In genomic region chr11:65013130-65013691, GRCh38 we compare ENCODE assay signal across 8 cellular contexts. TPM values are rescaled to one million over a fixed set of nuclear protein-coding genes. Genes with fewer than 3 reads are reported as not detected.
DNase-seq lines count a peak whose midpoint lies in the region; ATAC-seq and TF ChIP-seq lines count a peak whose summit lies in the region.

No MANE protein-coding gene starts in this region.

- CTCF ChIA-PET in AG04450 (lab: Charles Lee), result interaction anchor here (0.6 to 3.3 kb wide), 14 partner anchors 10 to 166 kb away, joined by 3 to 23 read pairs (median 4); partner anchors contain the start of genes BATF2, SNX15 and TM7SF2

- peaks cover 6% of the 10 kb centered on the region for H3F3A ChIP-seq in Loucy (ENCODE audit: low read depth)

- H3K36me3 ChIP-seq in Loucy (ENCODE audit: insufficient read depth, low read length) (no peaks in the 10 kb centered on the region), right lobe of liver (no peaks in the 10 kb centered on the region)

- no peaks in the 10 kb centered on the region for H3K9me2 ChIP-seq in Loucy (replicated peaks; ENCODE audit: low read depth, low read length)

- peak overlapping the region; percentile 85 for H3K4me2 ChIP-seq in Loucy (ENCODE audit: low read depth, low read length, poor library complexity, severe bottlenecking)

- intact Hi-C loops in right lobe of liver (cut with DNase I), result no loop called here

- no peaks in the 10 kb centered on the region for H3K27me3 ChIP-seq in AG04450 (ENCODE audit: control insufficient read depth, insufficient read depth, low read length)
- no peaks in the 10 kb centered on the region for H3K27me3 ChIP-seq in Loucy (ENCODE audit: insufficient read depth, low read length, poor library complexity, severe bottlenecking)
- H3K27me3 ChIP-seq in right lobe of liver, result no peaks in the 10 kb centered on the region

- H3K4me3 ChIP-seq in AG04450 (ENCODE audit: low read depth, low read length), result peak overlapping the region; percentile 86
- peak overlapping the region; percentile 89 for H3K4me3 ChIP-seq in Loucy (ENCODE audit: low read length, poor library complexity, severe bottlenecking)
- H3K4me3 ChIP-seq in coronary artery, result peak overlapping the region; percentile 84
- peak overlapping the region; percentile 76 to 90 (median 81) for H3K4me3 ChIP-seq in right lobe of liver

- H3K27ac ChIP-seq in AG04450 (ENCODE audit: low read depth, low read length) (peak overlapping the region; percentile 99), coronary artery (peak overlapping the region; percentile 96 to 98), right lobe of liver (peak overlapping the region; percentile 92 to 94 (median 94))

- peaks cover 23% of the 10 kb centered on the region for H3K4me1 ChIP-seq in Loucy (ENCODE audit: insufficient read depth, low read length, poor library complexity, severe bottlenecking)
- H3K4me1 ChIP-seq in right lobe of liver, result peaks cover 0 to 6% (median 0%) of the 10 kb centered on the region in 4 donors

- H4K20me1 ChIP-seq in Loucy (ENCODE audit: insufficient read depth, low read length, poor library complexity, severe bottlenecking), result peaks cover 8% of the 10 kb centered on the region

- H3K9me3 ChIP-seq in AG04450 (ENCODE audit: control insufficient read depth, insufficient read depth, low read length) (no peaks in the 10 kb centered on the region; the same call in 1 of the 2 replicates), Loucy (ENCODE audit: insufficient read depth, low read depth, low read length) (no peaks in the 10 kb centered on the region), right lobe of liver (no peaks in the 10 kb centered on the region)

- H2AFZ ChIP-seq in Loucy (ENCODE audit: low read length), result peak overlapping the region; percentile 93

- DNase-seq in AG04450 (ENCODE audit: low read depth, low spot score) (peak; percentile 61), coronary artery (ENCODE audit: low spot score) (peak; percentile 95), right lobe of liver (peak; percentile 89 to 91 (median 91)), occipital lobe (lab: John Stamatoyannopoulos, UW) (no peak)
- peak; percentile 85 for DNase-seq in activated CD4-positive, alpha-beta T cell treated with anti-CD3 and anti-CD28 coated beads for 1 hour
- peak; percentile 84 to 92 (median 85) for DNase-seq in stimulated activated CD4-positive, alpha-beta T cell treated with anti-CD3 and anti-CD28 coated beads, TNF-alpha, amount 100 ng/mL, for 24 hours (ENCODE audit: low read depth in 3 of 3)

- WGBS in right lobe of liver (ENCODE audit: insufficient coverage, low coverage, low lambda C conversion rate, missing lambda C conversion rate), result 12% methylated on average over 5 of the region's 14 CpGs

- TF ChIP-seq CTCF in AG04450 (IDR thresholded peaks at IDR 0.05; ENCODE audit: low read depth, low read length) (peak; percentile 78), Loucy (conservative IDR thresholded peaks at IDR 0.05; ENCODE audit: low read length) (peak; percentile 79; the same call in 1 of the 2 replicates), coronary artery (IDR thresholded peaks at IDR 0.05) (peak; percentile 81), right lobe of liver (IDR thresholded peaks at IDR 0.05) (peak in 3 of 4 donors; percentile 78 to 87 (median 81))

- ATAC-seq in GM18870 (IDR thresholded peaks at IDR 0.05; ENCODE audit: unreplicated experiment) (peak; percentile 67), right lobe of liver (peak; percentile 91 to 94 (median 94))

- POLR2A ChIA-PET in AG04450 (lab: Yijun Ruan, JAX), result interaction anchor here (0.6 to 0.9 kb wide), 3 partner anchors 28 to 379 kb away, joined by 3 read pairs; partner anchors contain the start of gene SAC3D1

- peak overlapping the region; percentile 91 for H3K9ac ChIP-seq in Loucy (ENCODE audit: low read depth, low read length, poor library complexity, severe bottlenecking)

- TF ChIP-seq POLR2A in right lobe of liver (IDR thresholded peaks at IDR 0.05), result no peak

- H3K79me2 ChIP-seq in Loucy (ENCODE audit: insufficient read depth, low read length), result peaks cover 32% of the 10 kb centered on the region

RNA-seq across cellular contexts. Expression of gene ARL2, which starts 0.7 kb away (rescaled TPM):
- 60.7 and 76.5 TPM in 2 replicates for polyA plus RNA-seq in AG04450 (2011; rRNA removed)
- polyA minus RNA-seq in AG04450 (2011; rRNA and poly(A)+ RNA removed), result 23.3 and 24.2 TPM in 2 replicates
- 10 to 100 TPM in 3 of 6 experiments, 1 to 10 TPM in 3; 7.3 to 26.2 (median 10.0) TPM for total RNA-seq in right lobe of liver
- total RNA-seq in occipital lobe, result 31.2 TPM

RNA-seq across cellular contexts. Expression of gene SNX15, which starts 14.0 kb away (rescaled TPM):
- 8.0 and 10.5 TPM in 2 replicates for polyA plus RNA-seq in AG04450 (2011; rRNA removed)
- 1.3 and 3.6 TPM in 2 replicates for polyA minus RNA-seq in AG04450 (2011; rRNA and poly(A)+ RNA removed)
- 10 to 100 TPM in 1 of 6 experiments, 1 to 10 TPM in 5; 6.4 to 10.3 (median 8.7) TPM for total RNA-seq in right lobe of liver
- total RNA-seq in occipital lobe, result 19.0 TPM

RNA-seq across cellular contexts. Expression of gene BATF2, which starts 16.4 kb away (rescaled TPM):
- polyA plus RNA-seq in AG04450 (2011; rRNA removed), result 1.5 and 2.1 TPM in 2 replicates
- 1.4 and 2.1 TPM in 2 replicates for polyA minus RNA-seq in AG04450 (2011; rRNA and poly(A)+ RNA removed)
- total RNA-seq in right lobe of liver (1 to 10 TPM; 1.9 to 2.5 (median 2.3) TPM), occipital lobe (not detected)

RNA-seq across cellular contexts. Expression of gene SAC3D1, which starts 27.8 kb away (rescaled TPM):
- polyA plus RNA-seq in AG04450 (2011; rRNA removed), result 4.5 and 5.3 TPM in 2 replicates
- polyA minus RNA-seq in AG04450 (2011; rRNA and poly(A)+ RNA removed), result 2.3 and 3.3 TPM in 2 replicates
- 10 to 100 TPM in 2 of 6 experiments, 1 to 10 TPM in 4; 4.2 to 13.8 (median 5.8) TPM for total RNA-seq in right lobe of liver
- 8.7 TPM for total RNA-seq in occipital lobe

RNA-seq across cellular contexts. Expression of gene MAJIN, which starts 41.3 kb away (rescaled TPM):
- polyA plus RNA-seq in AG04450 (2011; rRNA removed), result not detected in 2 replicates
- 0.09 TPM in 1 of 2 replicates, not detected in the other for polyA minus RNA-seq in AG04450 (2011; rRNA and poly(A)+ RNA removed)
- total RNA-seq in right lobe of liver (under 1 TPM in 2 of 6 experiments, not detected in 4; 0.33 to 0.86 TPM), occipital lobe (not detected)
